8 cellular contexts compared by ENCODE assay signal in genomic region chr1:91500756-91501526, GRCh38. TPM values are rescaled to one million over a fixed set of nuclear protein-coding genes. Genes with fewer than 3 reads are reported as not detected.
DNase-seq lines count a peak whose midpoint lies in the region; ATAC-seq and TF ChIP-seq lines count a peak whose summit lies in the region.

TSS of gene CDC7 (plus strand) at chr1:91500851. CDS start at chr1:91501717, 866 bp downstream.

- peak within 1 kb of the TSS; percentile 80 for H3K9ac ChIP-seq in fibroblast of lung (ENCODE audit: insufficient read depth, low read length)

- H3K36me3 ChIP-seq in DOHH2 (ENCODE audit: control insufficient read depth, low read length), result peaks cover 42% of the 10 kb centered on the region
- no peaks in the 10 kb centered on the region for H3K36me3 ChIP-seq in Panc1 (ENCODE audit: control insufficient read depth, insufficient read depth, low read length)
- no peaks in the 10 kb centered on the region for H3K36me3 ChIP-seq in fibroblast of lung (ENCODE audit: control insufficient read depth, insufficient read depth, low read length)
- peaks cover 0 to 5% (median 0%) of the 10 kb centered on the region in 3 experiments for H3K36me3 ChIP-seq in naive thymus-derived CD4-positive, alpha-beta T cell (ENCODE audit: control insufficient read depth in 2 of 3, insufficient read depth in 3 of 3, low read length in 3 of 3)

- H3K4me3 ChIP-seq in DOHH2 (ENCODE audit: low read length) (peak within 1 kb of the TSS; percentile 89), Panc1 (ENCODE audit: low read depth in 2 of 2, low read length in 2 of 2) (peak within 1 kb of the TSS; percentile 66 to 78), fibroblast of lung (replicated peaks in 1 of 4; ENCODE audit: control extremely low read depth in 1 of 4, insufficient read depth in 1 of 4, low read depth in 3 of 4, low read length in 4 of 4) (peak within 1 kb of the TSS; percentile 54 to 78 (median 75))
- peak within 1 kb of the TSS; percentile 97 for H3K4me3 ChIP-seq in naive thymus-derived CD4-positive, alpha-beta T cell (ENCODE audit: low read length)

- H3K36me3 Mint-ChIP-seq in naive thymus-derived CD4-positive, alpha-beta T cell, result peaks cover 0 to 10% (median 0%) of the 10 kb centered on the region in 5 donors
- no peaks in the 10 kb centered on the region for H3K36me3 Mint-ChIP-seq in stimulated activated memory B cell treated with anti-CD40 and anti-IgM and Interleukin-4, amounts not matched to agents 10 μg/mL and 1 μg/mL and 100 μg/mL, for 72 hours

- POLR2A ChIA-PET in Panc1 (lab: Charles Lee), result interaction anchor here (0.6 to 1.0 kb wide), 5 partner anchors 39 to 622 kb away, joined by 3 to 5 read pairs (median 3); partner anchors contain the start of gene HFM1
- POLR2A ChIA-PET in naive thymus-derived CD4-positive, alpha-beta T cell (lab: Charles Lee), result interaction anchor here (1.0 kb wide), 1 partner anchor 304 kb away, joined by 4 read pairs; no protein-coding TSS in a partner anchor

- DNase-seq in KG1 (lab: John Stamatoyannopoulos, UW), result peak; percentile 91
- peak; percentile 93 for DNase-seq in Panc1 (ENCODE audit: low read depth, low spot score)
- DNase-seq in activated T-helper 1 cell treated with Interleukin-2 at 50 U/mL for 16 hours (ENCODE audit: low read depth), result peak; percentile 76
- DNase-seq in fibroblast of lung (ENCODE audit: low read depth in 2 of 2), result peak; percentile 85 to 96
- peak; percentile 67 to 86 (median 79) for DNase-seq in naive thymus-derived CD4-positive, alpha-beta T cell

- no peaks in the 10 kb centered on the region; the same call in 1 of the 2 replicates for H3K9me2 ChIP-seq in DOHH2 (replicated peaks; ENCODE audit: control insufficient read depth, low read length)

- peaks cover 14 to 34% (median 18%) of the 10 kb centered on the region in 7 donors for H3K4me1 Mint-ChIP-seq in naive thymus-derived CD4-positive, alpha-beta T cell
- H3K4me1 Mint-ChIP-seq in stimulated activated memory B cell treated with anti-CD40 and anti-IgM and Interleukin-4, amounts not matched to agents 10 μg/mL and 1 μg/mL and 100 μg/mL, for 72 hours, result peaks cover 13% of the 10 kb centered on the region

- no TSS peak for BruUV-seq in Panc1 (replicated peaks; lab: Mats Ljungman, UMichigan)

- peak; percentile 79 for ATAC-seq in GM21723 (IDR thresholded peaks at IDR 0.05; ENCODE audit: unreplicated experiment)
- peak; percentile 94 for ATAC-seq in Panc1
- ATAC-seq in naive thymus-derived CD4-positive, alpha-beta T cell, result peak; percentile 85
- ATAC-seq in stimulated activated memory B cell treated with anti-CD40 and anti-IgM and Interleukin-4, amounts not matched to agents 10 μg/mL and 1 μg/mL and 100 μg/mL, for 72 hours, result peak; percentile 93

- no peak within 1 kb of the TSS for H3K4me3 Mint-ChIP-seq in naive thymus-derived CD4-positive, alpha-beta T cell
- no peak within 1 kb of the TSS for H3K4me3 Mint-ChIP-seq in stimulated activated memory B cell treated with anti-CD40 and anti-IgM and Interleukin-4, amounts not matched to agents 10 μg/mL and 1 μg/mL and 100 μg/mL, for 72 hours

- H3K27me3 Mint-ChIP-seq in naive thymus-derived CD4-positive, alpha-beta T cell, result no peaks in the 10 kb centered on the region
- no peaks in the 10 kb centered on the region for H3K27me3 Mint-ChIP-seq in stimulated activated memory B cell treated with anti-CD40 and anti-IgM and Interleukin-4, amounts not matched to agents 10 μg/mL and 1 μg/mL and 100 μg/mL, for 72 hours

- H3K27ac ChIP-seq in DOHH2 (ENCODE audit: low read depth, low read length) (peak within 1 kb of the TSS; percentile 70), Panc1 (ENCODE audit: low read length) (peak within 1 kb of the TSS; percentile 96), fibroblast of lung (ENCODE audit: insufficient read depth, low read length) (peak within 1 kb of the TSS; percentile 85)
- peak within 1 kb of the TSS; percentile 85 for H3K27ac ChIP-seq in naive thymus-derived CD4-positive, alpha-beta T cell (ENCODE audit: low read depth, low read length)

- H4K20me1 ChIP-seq in DOHH2 (ENCODE audit: control insufficient read depth, insufficient read depth, low read depth, low read length), result peaks cover 10% of the 10 kb centered on the region; the same call in 1 of the 2 replicates
- H4K20me1 ChIP-seq in fibroblast of lung (ENCODE audit: control insufficient read depth, extremely low read depth, insufficient read depth, low read length), result no peaks in the 10 kb centered on the region

- TF ChIP-seq CTCF in DOHH2 (IDR thresholded peaks at IDR 0.05; ENCODE audit: low read depth, low read length, poor library complexity, severe bottlenecking), result no peak
- TF ChIP-seq CTCF in Panc1 (IDR thresholded peaks at IDR 0.05), result peak; percentile 73
- peak; percentile 34 to 40 for TF ChIP-seq CTCF in fibroblast of lung (conservative IDR thresholded peaks at IDR 0.05 in 1 of 2, IDR thresholded peaks at IDR 0.05 in 1 of 2; ENCODE audit: low read depth in 1 of 2, low read length in 2 of 2)

- H3K9me3 Mint-ChIP-seq in naive thymus-derived CD4-positive, alpha-beta T cell, result no peaks in the 10 kb centered on the region
- H3K9me3 Mint-ChIP-seq in stimulated activated memory B cell treated with anti-CD40 and anti-IgM and Interleukin-4, amounts not matched to agents 10 μg/mL and 1 μg/mL and 100 μg/mL, for 72 hours, result no peaks in the 10 kb centered on the region

- H3F3A ChIP-seq in DOHH2 (ENCODE audit: control insufficient read depth, insufficient read depth), result no peaks in the 10 kb centered on the region

- in situ Hi-C loops in Panc1 (cut with HindIII; ENCODE audit: low pct_unique_long_range_greater_than_20kb, low sequenced_read_pairs), result no loop called here

- H3K79me2 ChIP-seq in DOHH2 (ENCODE audit: control insufficient read depth, low read length) (peaks cover 50% of the 10 kb centered on the region), fibroblast of lung (ENCODE audit: control insufficient read depth, insufficient read depth, low read length) (peaks cover 23% of the 10 kb centered on the region)

- no peaks in the 10 kb centered on the region for H3K27me3 ChIP-seq in DOHH2 (ENCODE audit: control insufficient read depth, low read length)
- H3K27me3 ChIP-seq in Panc1 (ENCODE audit: control insufficient read depth, insufficient read depth, low read length), result no peaks in the 10 kb centered on the region
- H3K27me3 ChIP-seq in fibroblast of lung (ENCODE audit: control insufficient read depth, insufficient read depth, low read length), result no peaks in the 10 kb centered on the region
- no peaks in the 10 kb centered on the region for H3K27me3 ChIP-seq in naive thymus-derived CD4-positive, alpha-beta T cell (ENCODE audit: control insufficient read depth in 2 of 2, insufficient read depth in 2 of 2, low read length in 2 of 2)

- H3K27ac Mint-ChIP-seq in naive thymus-derived CD4-positive, alpha-beta T cell, result no peak within 1 kb of the TSS
- no peak within 1 kb of the TSS for H3K27ac Mint-ChIP-seq in stimulated activated memory B cell treated with anti-CD40 and anti-IgM and Interleukin-4, amounts not matched to agents 10 μg/mL and 1 μg/mL and 100 μg/mL, for 72 hours

- CTCF ChIA-PET in Panc1 (lab: Charles Lee), result interaction anchor here (0.5 to 0.7 kb wide), 3 partner anchors 95 to 426 kb away, joined by 3 to 7 read pairs (median 7); no protein-coding TSS in a partner anchor
- CTCF ChIA-PET in naive thymus-derived CD4-positive, alpha-beta T cell (lab: Charles Lee), result interaction anchor here (0.6 to 1.2 kb wide), 4 partner anchors 11 to 383 kb away, joined by 3 to 4 read pairs (median 4); no protein-coding TSS in a partner anchor

- H3K4me1 ChIP-seq in DOHH2 (ENCODE audit: control insufficient read depth, low read length) (peaks cover 42% of the 10 kb centered on the region), Panc1 (ENCODE audit: control insufficient read depth, insufficient read depth, low read length) (peaks cover 18% of the 10 kb centered on the region), fibroblast of lung (ENCODE audit: control insufficient read depth, extremely low read depth, insufficient read depth, low read length) (peaks cover 13% of the 10 kb centered on the region)
- H3K4me1 ChIP-seq in naive thymus-derived CD4-positive, alpha-beta T cell (ENCODE audit: control insufficient read depth in 2 of 2, insufficient read depth in 2 of 2, low read length in 2 of 2), result peaks cover 0 to 11% of the 10 kb centered on the region in 2 donors

- H3K9me3 ChIP-seq in DOHH2 (ENCODE audit: control insufficient read depth, insufficient read depth, low read length) (no peaks in the 10 kb centered on the region), Panc1 (ENCODE audit: control insufficient read depth, insufficient read depth, low read depth, low read length) (no peaks in the 10 kb centered on the region), fibroblast of lung (ENCODE audit: control insufficient read depth, insufficient read depth, low read depth, low read length) (no peaks in the 10 kb centered on the region)
- H3K9me3 ChIP-seq in naive thymus-derived CD4-positive, alpha-beta T cell (ENCODE audit: control insufficient read depth in 2 of 3, low read length in 3 of 3), result no peaks in the 10 kb centered on the region

- H3K4me2 ChIP-seq in DOHH2 (ENCODE audit: low read length) (peak within 1 kb of the TSS; percentile 99), fibroblast of lung (ENCODE audit: extremely low read depth, insufficient read depth, low read length) (peak within 1 kb of the TSS; percentile 92)

- H2AFZ ChIP-seq in fibroblast of lung (ENCODE audit: low read length), result peak within 1 kb of the TSS; percentile 89

- intact Hi-C loops in Panc1 (cut with micrococcal nuclease; ENCODE audit: unreplicated experiment), result loop anchor here (5.0 kb wide), 2 partner anchors 94 to 219 kb away; no protein-coding TSS in a partner anchor
- intact Hi-C loops in naive thymus-derived CD4-positive, alpha-beta T cell (cut with micrococcal nuclease), result loop anchor here (1.0 to 5.0 kb wide), 10 partner anchors 98 to 1576 kb away; partner anchors contain the start of genes BTBD8 (in 2 of the 2), GLMN (in 2 of the 2), RPAP2 (in 2 of the 2) and MTF2 (in 1 of the 2)

RNA-seq across cellular contexts. Expression of gene CDC7, which starts in this region (rescaled TPM):
- total RNA-seq in Panc1 (2021; ENCODE audit: unreplicated experiment) (30.1 TPM), fibroblast of lung (3.1 and 3.6 TPM in 2 replicates)
- 11.9 TPM for polyA plus RNA-seq in Panc1 (2012; ENCODE audit: insufficient read length)
- polyA plus RNA-seq in fibroblast of lung, result 5.1 and 8.6 TPM in 2 replicates
- polyA plus RNA-seq in fibroblast of lung (2012), result 3.3 and 6.4 TPM in 2 replicates
- not detected in 2 replicates for polyA minus RNA-seq in fibroblast of lung (ENCODE audit: low replicate concordance)
- 10 to 100 TPM in 1 of 5 experiments, 1 to 10 TPM in 4; 5.3 to 17.9 (median 5.9) TPM for total RNA-seq in naive thymus-derived CD4-positive, alpha-beta T cell
- polyA plus RNA-seq in naive thymus-derived CD4-positive, alpha-beta T cell, result 1 to 10 TPM; 3.6 to 4.4 TPM

Comparison
In these comparisons a context has a peak if more than half of its experiments do, and no peak if none do; other contexts are left out.
1. Peak in every context shown above with its lines: DNase-seq, ATAC-seq, H3K4me3 ChIP-seq and H3K27ac ChIP-seq.